ENCODE assay signal across 29 cellular contexts in the genomic region with DNA sequence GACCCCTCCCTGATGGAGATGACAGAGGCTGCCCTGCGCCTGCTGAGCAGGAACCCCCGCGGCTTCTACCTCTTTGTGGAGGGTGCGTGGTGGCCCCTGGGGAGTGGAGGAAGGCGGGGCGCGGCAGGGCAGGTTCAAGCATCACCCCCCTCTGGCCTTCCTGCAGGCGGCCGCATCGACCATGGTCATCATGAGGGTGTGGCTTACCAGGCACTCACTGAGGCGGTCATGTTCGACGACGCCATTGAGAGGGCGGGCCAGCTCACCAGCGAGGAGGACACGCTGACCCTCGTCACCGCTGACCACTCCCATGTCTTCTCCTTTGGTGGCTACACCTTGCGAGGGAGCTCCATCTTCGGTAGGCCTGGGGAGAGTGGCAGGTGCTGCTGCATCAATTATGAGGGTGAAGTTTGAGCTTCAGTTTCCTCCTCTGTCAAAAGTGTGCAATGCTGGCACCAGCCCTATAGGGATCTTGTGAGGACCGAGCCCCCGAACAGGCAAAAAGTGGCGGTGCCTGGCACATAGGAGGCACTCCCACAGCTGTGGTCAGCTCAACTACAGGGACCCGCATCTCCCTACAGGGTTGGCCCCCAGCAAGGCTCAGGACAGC. TPM values are rescaled to one million over a fixed set of nuclear protein-coding genes. Genes with fewer than 3 reads are reported as not detected.
"Had no signal": no experiment of that assay in that cellular context is flagged by ENCODE, and none has a peak within 500 bp of the region (broad histone marks: within the 10 kb centered on the region; RNA-seq: fewer than 3 reads in every experiment).

No MANE protein-coding gene starts in this region.

- ATAC-seq: activated CD4-positive, CD25-positive, alpha-beta regulatory T cell treated with anti-CD3 and anti-CD28 coated beads, Interleukin-2, amount 50 U/mL, for 24 hours; activated CD8-positive, alpha-beta T cell treated with anti-CD3 and anti-CD28 coated beads, Interleukin-2, amount 10 ng/mL, durations not matched to agents 7 days and 5 days; body of pancreas; esophagus mucosa; left ventricle myocardium superior; mucosa of descending colon; sciatic nerve; stimulated activated naive B cell treated with anti-CD40 and anti-IgM and Interleukin-4, amounts not matched to agents 10 μg/mL and 1 μg/mL and 100 μg/mL, for 72 hours; T-cell had no signal

- H3K36me3 ChIP-seq: cardiac muscle cell, transverse colon had no signal

- H3K27ac ChIP-seq: body of pancreas, cardiac muscle cell, hepatocyte, transverse colon, VCaP had no signal

- H3K4me2 ChIP-seq: hepatocyte, smooth muscle cell had no signal

- H3K9me3 ChIP-seq: body of pancreas, mucosa of descending colon, transverse colon had no signal

- H3K4me3 ChIP-seq: body of pancreas, cardiac muscle cell, hepatocyte, mucosa of descending colon, smooth muscle cell, transverse colon had no signal

- FAIRE-seq: endothelial cell of umbilical vein had no signal

- DNase-seq: activated CD4-positive, alpha-beta T cell treated with anti-CD3 and anti-CD28 coated beads, Interleukin-2, amount 10 ng/mL, durations not matched to agents 7 days and 5 days; activated CD8-positive, alpha-beta T cell treated with anti-CD3 and anti-CD28 coated beads, Interleukin-2, amount 10 ng/mL, durations not matched to agents 7 days and 5 days; anterior cingulate cortex; body of pancreas; effector memory CD4-positive, alpha-beta T cell; foreskin melanocyte; glutamatergic neuron; immature natural killer cell; kidney glomerular epithelial cell; left ventricle myocardium superior; stimulated activated CD4-positive, alpha-beta T cell treated with anti-CD3 and anti-CD28 coated beads, Interleukin-2, amount 100 ng/mL, for 48 hours; stimulated activated CD8-positive, alpha-beta memory T cell treated with anti-CD3 and anti-CD28 coated beads, Interleukin-4, amount 100 ng/mL, for 48 hours; stimulated activated naive B cell treated with anti-CD40 and anti-IgM and Interleukin-4, amounts not matched to agents 10 μg/mL and 1 μg/mL and 100 μg/mL, for 72 hours; transverse colon had no signal

- H3K79me2 ChIP-seq: hepatocyte had no signal

- H3K4me1 ChIP-seq: body of pancreas had no signal

- H2AFZ ChIP-seq: hepatocyte had no signal

RNA-seq across cellular contexts. Expression of a gene that starts 2.2 kb away (rescaled TPM):
- total RNA-seq: activated CD4-positive, alpha-beta T cell treated with anti-CD3 and anti-CD28 coated beads, Interleukin-2, amount 10 ng/mL, durations not matched to agents 7 days and 5 days; activated CD8-positive, alpha-beta T cell treated with anti-CD3 and anti-CD28 coated beads, Interleukin-2, amount 10 ng/mL, durations not matched to agents 7 days and 5 days; body of pancreas; cardiac muscle cell; dermis microvascular lymphatic vessel endothelial cell; endothelial cell of umbilical vein; esophagus mucosa; left ventricle myocardium superior; neural crest cell; omental fat pad; renal cortical epithelial cell; sciatic nerve; smooth muscle cell; T-cell; temporal lobe had no signal
- polyA plus RNA-seq: cardiac muscle cell, endothelial cell of umbilical vein, immature natural killer cell, smooth muscle cell had no signal

RNA-seq across cellular contexts. Expression of a gene that starts 29.5 kb away (rescaled TPM):
- total RNA-seq: activated CD4-positive, alpha-beta T cell treated with anti-CD3 and anti-CD28 coated beads, Interleukin-2, amount 10 ng/mL, durations not matched to agents 7 days and 5 days; activated CD8-positive, alpha-beta T cell treated with anti-CD3 and anti-CD28 coated beads, Interleukin-2, amount 10 ng/mL, durations not matched to agents 7 days and 5 days; dermis microvascular lymphatic vessel endothelial cell; endothelial cell of umbilical vein; esophagus mucosa; smooth muscle cell; transverse colon had no signal
- polyA plus RNA-seq: endothelial cell of umbilical vein, immature natural killer cell, smooth muscle cell had no signal

RNA-seq across cellular contexts. Expression of a gene that starts 51.5 kb away (rescaled TPM):
- total RNA-seq: activated CD4-positive, alpha-beta T cell treated with anti-CD3 and anti-CD28 coated beads, Interleukin-2, amount 10 ng/mL, durations not matched to agents 7 days and 5 days; activated CD8-positive, alpha-beta T cell treated with anti-CD3 and anti-CD28 coated beads, Interleukin-2, amount 10 ng/mL, durations not matched to agents 7 days and 5 days; body of pancreas; cardiac muscle cell; dermis microvascular lymphatic vessel endothelial cell; endothelial cell of umbilical vein; esophagus mucosa; left ventricle myocardium superior; neural crest cell; omental fat pad; renal cortical epithelial cell; sciatic nerve; smooth muscle cell; temporal lobe; transverse colon had no signal
- polyA plus RNA-seq: cardiac muscle cell, endothelial cell of umbilical vein, immature natural killer cell, smooth muscle cell had no signal
